ENCODE assay signal across 8 cellular contexts in the genomic region with DNA sequence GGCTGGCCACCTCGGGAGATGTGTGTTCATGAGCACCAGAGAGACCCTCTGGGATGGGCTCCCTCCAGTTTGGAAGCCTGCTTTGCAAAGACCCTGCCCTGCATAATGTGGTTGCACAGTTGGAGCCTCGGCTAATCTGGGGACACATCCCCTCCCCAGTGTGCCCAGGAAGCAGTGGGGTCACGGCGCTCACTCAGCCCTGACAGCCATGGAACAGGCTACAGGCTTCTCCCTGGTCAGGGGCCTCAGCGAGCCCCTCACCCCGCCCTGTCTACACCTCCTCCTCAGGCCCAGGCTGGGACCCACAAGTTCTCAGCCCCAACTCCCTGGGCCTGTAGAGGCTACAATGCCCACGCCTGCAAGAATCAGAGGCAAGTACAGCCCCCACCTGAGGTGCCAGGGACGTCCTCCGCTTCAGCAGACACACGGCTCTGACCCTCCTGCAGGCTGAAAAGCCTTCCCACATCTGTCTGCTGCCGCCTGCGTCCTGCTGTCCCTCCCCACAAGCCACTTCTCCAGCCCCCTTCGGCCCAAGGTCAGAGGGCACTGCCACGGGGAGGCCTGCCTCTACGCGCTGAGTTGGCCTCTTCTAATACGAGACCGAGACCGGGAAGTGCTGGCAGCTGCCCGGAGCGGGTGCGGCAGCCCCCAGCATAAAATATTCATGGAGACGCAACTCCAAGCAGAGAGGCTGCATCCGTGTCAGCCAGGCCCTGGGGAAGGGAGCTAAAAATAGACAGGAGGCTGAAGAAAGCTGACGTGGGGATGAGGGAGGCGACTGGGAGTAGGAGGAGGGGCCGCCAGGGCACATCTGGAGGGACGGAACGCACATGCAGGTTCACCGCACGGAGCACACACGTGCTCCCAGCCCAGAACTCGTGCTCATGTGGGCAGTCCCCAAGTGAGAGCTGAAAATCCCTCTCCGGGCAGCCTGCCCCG. TPM values are rescaled to one million over a fixed set of nuclear protein-coding genes. Genes with fewer than 3 reads are reported as not detected.
A peak's percentile ranks its signal among the peaks of the same experiment; 100 is the strongest.
DNase-seq lines count a peak whose midpoint lies in the region; ATAC-seq, FAIRE-seq and TF ChIP-seq lines count a peak whose summit lies in the region.

No MANE protein-coding gene starts in this region.

- no peaks in the 10 kb centered on the region for H3F3A ChIP-seq in smooth muscle cell (ENCODE audit: low read depth)

- H3K4me2 ChIP-seq in smooth muscle cell: peak overlapping the region; percentile 83

- WGBS in smooth muscle cell (ENCODE audit: low lambda C conversion rate): 40% methylated on average over 35 of the region's 35 CpGs

- H3K9me3 ChIP-seq in kidney (ENCODE audit: control insufficient read depth in 1 of 2, low read length in 2 of 2): no peaks in the 10 kb centered on the region
- no peaks in the 10 kb centered on the region for H3K9me3 ChIP-seq in smooth muscle cell (replicated peaks; ENCODE audit: low read depth)

- TF ChIP-seq CTCF in HFF-Myc (IDR thresholded peaks at IDR 0.05; ENCODE audit: low read depth, low read length, missing control alignments) (no peak), cardiac fibroblast (IDR thresholded peaks at IDR 0.05; ENCODE audit: low read depth, low read length) (no peak), kidney (IDR thresholded peaks at IDR 0.05; ENCODE audit: borderline replicate concordance, extremely low read depth, insufficient read depth) (no peak), smooth muscle cell (IDR thresholded peaks at IDR 0.05; ENCODE audit: borderline replicate concordance, insufficient read depth, poor library complexity, severe bottlenecking) (no peak)

- DNase-seq in HFF-Myc (ENCODE audit: extremely low read depth, low read depth): peak; percentile 87
- DNase-seq in cardiac fibroblast (ENCODE audit: low read depth in 2 of 2): peak; percentile 78 to 84
- DNase-seq in kidney: peak; percentile 88
- DNase-seq in smooth muscle cell (lab: John Stamatoyannopoulos, UW; ENCODE audit: unreplicated experiment): peak; percentile 46
- DNase-seq in NCI-H146 treated with DMSO at 0.1 percent for 48 hours (lab: John Stamatoyannopoulos, UW; ENCODE audit: unreplicated experiment): no peak
- DNase-seq in KBM-7: no peak

- peak overlapping the region; percentile 55 for H2AFZ ChIP-seq in smooth muscle cell (ENCODE audit: low read depth)

- H3K4me1 ChIP-seq in kidney (ENCODE audit: control insufficient read depth in 1 of 2, insufficient read depth in 1 of 2, low read depth in 1 of 2, low read length in 2 of 2) (peaks cover 11 to 20% of the 10 kb centered on the region in 2 donors), smooth muscle cell (ENCODE audit: low read depth) (peaks cover 17% of the 10 kb centered on the region)

- no peaks in the 10 kb centered on the region for H3K79me2 ChIP-seq in smooth muscle cell (ENCODE audit: low read depth)

- no peak overlapping the region for H3K4me3 ChIP-seq in HFF-Myc (replicated peaks; ENCODE audit: low read depth, low read length)
- H3K4me3 ChIP-seq in cardiac fibroblast (replicated peaks in 1 of 2; ENCODE audit: low read depth in 2 of 2, low read length in 2 of 2): no peak overlapping the region
- H3K4me3 ChIP-seq in kidney (ENCODE audit: low read length in 2 of 2): no peak overlapping the region
- no peak overlapping the region for H3K4me3 ChIP-seq in smooth muscle cell

- no peaks in the 10 kb centered on the region for H3K36me3 ChIP-seq in kidney (ENCODE audit: control insufficient read depth in 1 of 2, insufficient read depth in 2 of 2, low read length in 2 of 2)
- H3K36me3 ChIP-seq in smooth muscle cell (ENCODE audit: low read depth): no peaks in the 10 kb centered on the region

- H3K9ac ChIP-seq in kidney (ENCODE audit: low read length in 2 of 2) (peak overlapping the region in 1 of 2 donors; percentile 40), smooth muscle cell (ENCODE audit: low read depth) (peak overlapping the region; percentile 47)

- H3K27ac ChIP-seq in kidney (ENCODE audit: low read depth in 2 of 2, low read length in 2 of 2): no peak overlapping the region
- H3K27ac ChIP-seq in smooth muscle cell (ENCODE audit: low read depth): peak overlapping the region; percentile 84

- ATAC-seq in GM21825 (IDR thresholded peaks at IDR 0.05; ENCODE audit: unreplicated experiment) (no peak), GM21423 (IDR thresholded peaks at IDR 0.05; ENCODE audit: unreplicated experiment) (no peak)

- intact Hi-C loops in kidney (cut with DNase I): no loop called here

- no peak for FAIRE-seq in kidney (lab: Jason Lieb, UNC)

- H4K20me1 ChIP-seq in smooth muscle cell (ENCODE audit: low read depth): peaks cover 3% of the 10 kb centered on the region

- in situ Hi-C loops in KBM-7 (cut with MboI; ENCODE audit: low pct_unique_long_range_greater_than_20kb, low sequenced_read_pairs): no loop called here

- H3K27me3 ChIP-seq in smooth muscle cell (ENCODE audit: low read depth): no peaks in the 10 kb centered on the region

RNA-seq across cellular contexts. Expression of gene GPR153, which starts 15.2 kb away (rescaled TPM):
- 8.6 TPM for total RNA-seq in kidney
- polyA plus RNA-seq in kidney (ENCODE audit: insufficient read depth, low read depth, low replicate concordance): 1.1 TPM
- total RNA-seq in smooth muscle cell: 6.4 and 8.2 TPM in 2 replicates
- 15.5 and 15.8 TPM in 2 replicates for polyA plus RNA-seq in smooth muscle cell

RNA-seq across cellular contexts. Expression of gene HES3, which starts 32.1 kb away (rescaled TPM):
- total RNA-seq in kidney: not detected
- polyA plus RNA-seq in kidney (ENCODE audit: insufficient read depth, low read depth, low replicate concordance): not detected
- total RNA-seq in smooth muscle cell: not detected in 2 replicates
- polyA plus RNA-seq in smooth muscle cell: not detected in 2 replicates

RNA-seq across cellular contexts. Expression of gene ICMT, which starts 40.3 kb away (rescaled TPM):
- total RNA-seq in kidney (73.0 TPM), smooth muscle cell (55.1 and 66.8 TPM in 2 replicates)
- polyA plus RNA-seq in kidney (ENCODE audit: insufficient read depth, low read depth, low replicate concordance) (43.4 TPM), smooth muscle cell (34.7 and 36.6 TPM in 2 replicates)

Comparison
In these comparisons a context has a peak if more than half of its experiments do, and no peak if none do; other contexts are left out.
1. DNase-seq: peak in HFF-Myc (single experiment), cardiac fibroblast (2 of 2), kidney (single experiment) and smooth muscle cell (single experiment); none in NCI-H146 treated with DMSO at 0.1 percent for 48 hours (single experiment) and KBM-7 (single experiment).